In the genomic region with DNA sequence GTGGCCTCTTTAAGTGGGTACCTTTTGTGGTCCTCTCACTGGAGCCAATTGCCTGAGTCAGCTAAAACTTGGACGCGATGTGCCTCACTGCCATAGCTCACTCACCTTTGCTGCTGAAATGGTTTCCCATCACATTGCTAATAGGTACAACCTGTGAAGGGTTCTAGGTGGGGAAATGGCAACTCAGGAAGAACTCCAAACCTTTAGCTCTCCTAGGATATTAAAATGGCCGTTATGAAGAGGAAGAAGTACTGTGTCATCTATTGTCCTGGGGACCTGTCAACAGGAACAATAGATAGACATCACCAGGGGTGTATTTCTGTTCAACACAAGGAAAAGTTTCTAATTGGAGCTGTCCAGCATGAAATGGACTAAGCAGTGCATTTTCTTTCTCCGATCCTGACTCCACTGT, we compare ENCODE assay signal across 9 cellular contexts. TPM values are rescaled to one million over a fixed set of nuclear protein-coding genes. Genes with fewer than 3 reads are reported as not detected.
A peak's percentile ranks its signal among the peaks of the same experiment; 100 is the strongest.
DNase-seq lines count a peak whose midpoint lies in the region; ATAC-seq and TF ChIP-seq lines count a peak whose summit lies in the region.
"Had no signal": no experiment of that assay in that cellular context is flagged by ENCODE, and none has a peak within 500 bp of the region (broad histone marks: within the 10 kb centered on the region; RNA-seq: fewer than 3 reads in every experiment).

No MANE protein-coding gene starts in this region.

- H3K79me2 ChIP-seq in DND-41 (ENCODE audit: insufficient read depth, low read length), result peaks cover 72% of the 10 kb centered on the region

- 68% methylated on average over 4 of the region's 4 CpGs for WGBS in esophagus muscularis mucosa

- peak overlapping the region; percentile 89 for H3K4me2 ChIP-seq in DND-41 (ENCODE audit: insufficient read depth, low read length)

- no peak for TF ChIP-seq EP300 in esophagus muscularis mucosa (IDR thresholded peaks at IDR 0.05)

- peaks cover 11% of the 10 kb centered on the region for H3K36me3 Mint-ChIP-seq in osteocyte (ENCODE audit: unreplicated experiment)

- H3K4me1 Mint-ChIP-seq in osteocyte (ENCODE audit: unreplicated experiment), result peaks cover 36% of the 10 kb centered on the region

- in situ Hi-C loops in Panc1 (cut with HindIII; ENCODE audit: low pct_unique_long_range_greater_than_20kb, low sequenced_read_pairs), result no loop called here

- H3K27me3 Mint-ChIP-seq in osteocyte (ENCODE audit: unreplicated experiment), result no peaks in the 10 kb centered on the region

- H3K4me3 ChIP-seq in DND-41 (ENCODE audit: low read depth in 1 of 2, low read length in 2 of 2) (peak overlapping the region; percentile 87 to 97), Panc1 (ENCODE audit: low read depth in 2 of 2, low read length in 2 of 2) (peak overlapping the region; percentile 68 to 89), esophagus muscularis mucosa (peak overlapping the region; percentile 72 to 97 (median 96))

- no peak for TF ChIP-seq CTCF in DND-41 (IDR thresholded peaks at IDR 0.05; ENCODE audit: borderline replicate concordance, extremely low read depth, low read length, poor library complexity, severe bottlenecking)
- TF ChIP-seq CTCF in Panc1 (IDR thresholded peaks at IDR 0.05), result no peak
- TF ChIP-seq CTCF in esophagus muscularis mucosa (IDR thresholded peaks at IDR 0.05), result no peak
- TF ChIP-seq CTCF in osteocyte (IDR thresholded peaks at IDR 0.05), result no peak

- H3K9ac ChIP-seq in DND-41 (ENCODE audit: low read depth, low read length), result peak overlapping the region; percentile 99

- H3K27ac Mint-ChIP-seq in osteocyte (ENCODE audit: unreplicated experiment), result peak overlapping the region; percentile 99

- peak overlapping the region; percentile 98 for H3K4me3 Mint-ChIP-seq in osteocyte (ENCODE audit: unreplicated experiment)

- H3K27me3 ChIP-seq in DND-41 (ENCODE audit: insufficient read depth, low read length, poor library complexity) (no peaks in the 10 kb centered on the region), Panc1 (ENCODE audit: control insufficient read depth, insufficient read depth, low read length) (no peaks in the 10 kb centered on the region), esophagus muscularis mucosa (no peaks in the 10 kb centered on the region)

- DNase-seq in DND-41 (no peak), Panc1 (ENCODE audit: low read depth, low spot score) (no peak), esophagus muscularis mucosa (ENCODE audit: extremely low spot score) (no peak), osteocyte (ENCODE audit: extremely low spot score, unreplicated experiment) (no peak), NCI-H748 (lab: John Stamatoyannopoulos, UW; ENCODE audit: unreplicated experiment) (no peak), NOMO-1 treated with dmso at 0.1 percent for 144 hours (lab: John Stamatoyannopoulos, UW; ENCODE audit: unreplicated experiment) (no peak), middle frontal gyrus (ENCODE audit: extremely low spot score, low spot score) (no peak), cerebellar cortex (ENCODE audit: low spot score) (no peak)
- DNase-seq: NCI-H446 had no signal

- no peak for ATAC-seq in DND-41 (ENCODE audit: insufficient read depth, low read depth)
- no peak for ATAC-seq in Panc1

- H3K9me3 ChIP-seq in DND-41 (ENCODE audit: insufficient read depth, low read length, severe bottlenecking) (no peaks in the 10 kb centered on the region), Panc1 (ENCODE audit: control insufficient read depth, insufficient read depth, low read depth, low read length) (no peaks in the 10 kb centered on the region), esophagus muscularis mucosa (no peaks in the 10 kb centered on the region)

- no TSS peak for BruUV-seq in Panc1 (replicated peaks; lab: Mats Ljungman, UMichigan)

- no peak overlapping the region for H2AFZ ChIP-seq in DND-41 (ENCODE audit: low read depth, low read length)

- no peak for TF ChIP-seq POLR2A in esophagus muscularis mucosa (IDR thresholded peaks at IDR 0.05; ENCODE audit: low read depth)

- POLR2A ChIA-PET in Panc1 (lab: Charles Lee), result interaction anchor here (1.8 kb wide), 1 partner anchor 52 kb away, joined by 8 read pairs; the partner anchor contains the start of gene ZKSCAN5

- H3K27ac ChIP-seq in DND-41 (ENCODE audit: low read length), result peak overlapping the region; percentile 99
- H3K27ac ChIP-seq in Panc1 (ENCODE audit: low read length), result peak overlapping the region; percentile 93
- peak overlapping the region; percentile 97 to 98 (median 98) for H3K27ac ChIP-seq in esophagus muscularis mucosa (replicated peaks in 1 of 4)

- H3K36me3 ChIP-seq in DND-41 (ENCODE audit: insufficient read depth, low read length) (peaks cover 67% of the 10 kb centered on the region), Panc1 (ENCODE audit: control insufficient read depth, insufficient read depth, low read length) (peaks cover 12% of the 10 kb centered on the region), esophagus muscularis mucosa (peaks cover 19 to 57% (median 27%) of the 10 kb centered on the region in 4 donors)

- intact Hi-C loops in Panc1 (cut with micrococcal nuclease; ENCODE audit: unreplicated experiment) (loop anchor here (10.0 kb wide), 1 partner anchor 52 kb away; the partner anchor contains the start of genes ZKSCAN5 and ZNF394), esophagus muscularis mucosa (cut with DNase I) (loop anchor here (5.0 kb wide), 1 partner anchor 60 kb away; the partner anchor contains the start of gene ZSCAN25)

- H3K9me3 Mint-ChIP-seq in osteocyte (ENCODE audit: unreplicated experiment), result no peaks in the 10 kb centered on the region

- H3K4me1 ChIP-seq in DND-41 (ENCODE audit: insufficient read depth, low read length), result peaks cover 53% of the 10 kb centered on the region
- H3K4me1 ChIP-seq in Panc1 (ENCODE audit: control insufficient read depth, insufficient read depth, low read length), result peaks cover 16% of the 10 kb centered on the region
- peaks cover 31 to 60% (median 49%) of the 10 kb centered on the region in 4 donors for H3K4me1 ChIP-seq in esophagus muscularis mucosa

- CTCF ChIA-PET in Panc1 (lab: Charles Lee), result no interaction called here

- peaks cover 24% of the 10 kb centered on the region; the same call in 1 of the 2 replicates for H4K20me1 ChIP-seq in DND-41 (ENCODE audit: insufficient read depth, low read length)

RNA-seq across cellular contexts. Expression of gene ZNF655, which starts 1.2 kb away (rescaled TPM):
- total RNA-seq in Panc1 (2021; ENCODE audit: unreplicated experiment) (54.9 TPM), esophagus muscularis mucosa (100 to 1,000 TPM in 3 of 4 donors, 10 to 100 TPM in 1; 92.3 to 140 (median 112) TPM), osteocyte (62.8 and 64.2 TPM in 2 replicates)
- polyA plus RNA-seq in Panc1 (2012; ENCODE audit: insufficient read length), result 48.4 TPM

RNA-seq across cellular contexts. Expression of gene FAM200A, which starts 5.3 kb away (rescaled TPM):
- total RNA-seq in Panc1 (2021; ENCODE audit: unreplicated experiment) (4.6 TPM), esophagus muscularis mucosa (1 to 10 TPM; 2.1 to 3.8 (median 3.3) TPM), osteocyte (5.3 and 6.3 TPM in 2 replicates)
- 3.5 TPM for polyA plus RNA-seq in Panc1 (2012; ENCODE audit: insufficient read length)

RNA-seq across cellular contexts. Expression of gene TMEM225B, which starts 40.9 kb away (rescaled TPM):
- total RNA-seq in Panc1 (2021; ENCODE audit: unreplicated experiment), result 0.31 TPM
- polyA plus RNA-seq in Panc1 (2012; ENCODE audit: insufficient read length), result 0.64 TPM
- total RNA-seq in esophagus muscularis mucosa, result under 1 TPM in 2 of 4 donors, not detected in 2; 0.32 to 0.57 TPM
- 1.1 and 1.6 TPM in 2 replicates for total RNA-seq in osteocyte

RNA-seq across cellular contexts. Expression of gene ZKSCAN5, which starts 52.7 kb away (rescaled TPM):
- total RNA-seq in Panc1 (2021; ENCODE audit: unreplicated experiment) (17.5 TPM), esophagus muscularis mucosa (10 to 100 TPM in 2 of 4 donors, 1 to 10 TPM in 2; 9.6 to 11.2 (median 10.5) TPM), osteocyte (11.6 and 12.1 TPM in 2 replicates)
- polyA plus RNA-seq in Panc1 (2012; ENCODE audit: insufficient read length), result 13.7 TPM

RNA-seq across cellular contexts. Expression of gene ZNF394, which starts 57.1 kb away (rescaled TPM):
- 20.0 TPM for total RNA-seq in Panc1 (2021; ENCODE audit: unreplicated experiment)
- polyA plus RNA-seq in Panc1 (2012; ENCODE audit: insufficient read length), result 14.4 TPM
- total RNA-seq in esophagus muscularis mucosa, result 10 to 100 TPM; 26.6 to 37.9 (median 32.7) TPM
- 23.8 and 24.4 TPM in 2 replicates for total RNA-seq in osteocyte
